ENCODE assay signal across 1 cellular context in the genomic region with DNA sequence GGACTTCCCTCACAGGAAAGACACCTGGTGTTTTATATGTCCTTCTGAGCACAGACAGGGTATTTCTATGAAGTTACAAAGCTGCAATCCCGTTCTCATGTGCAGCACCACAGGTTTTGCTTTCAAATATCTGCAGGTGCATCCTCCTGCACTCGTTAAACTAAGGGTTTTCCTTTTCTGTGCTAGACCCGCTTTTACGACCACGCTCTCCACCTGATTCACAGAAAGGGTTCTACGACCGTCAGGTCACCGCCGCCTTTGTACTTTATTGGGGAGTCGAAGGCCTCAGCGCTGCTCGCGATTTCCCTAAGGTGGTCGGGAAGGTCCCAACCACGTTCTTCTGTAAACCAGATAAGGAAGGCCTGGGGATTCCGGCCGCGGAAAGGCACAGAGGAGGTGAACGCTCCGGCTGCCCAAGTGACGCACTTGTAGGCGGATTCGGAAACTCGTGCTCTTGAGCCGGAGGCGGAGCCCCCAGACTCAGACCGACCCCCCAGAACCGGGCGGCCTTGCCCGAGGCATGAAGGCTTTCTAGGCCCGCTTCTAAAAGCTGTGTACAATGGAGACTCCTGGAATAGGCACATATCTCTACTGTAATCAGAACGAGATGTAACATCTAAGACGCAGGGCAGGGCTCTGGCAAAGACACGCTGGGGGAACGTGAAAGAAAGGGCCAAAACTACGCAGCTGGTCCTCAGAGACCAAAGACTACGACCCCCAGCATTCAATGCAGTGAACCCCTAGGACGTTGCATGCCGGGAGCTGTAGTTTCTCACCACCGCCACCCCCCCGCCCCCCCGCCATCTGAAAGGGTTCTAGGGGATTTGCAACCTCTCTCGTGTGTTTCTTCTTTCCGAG.
TF ChIP-seq lines count a peak whose summit lies in the region.

No MANE protein-coding gene starts in this region.

TF ChIP-seq in liver, 16 proteins besides CTCF, POLR2A, EP300 and RAD21 (continued from another document):
- peak; percentile 14 for TF ChIP-seq SP1 (IDR thresholded peaks at IDR 0.05)
- TF ChIP-seq ATF3 (IDR thresholded peaks at IDR 0.05): peak; percentile 4
- no peak for TF ChIP-seq NR2F2 (IDR thresholded peaks at IDR 0.05)
- TF ChIP-seq, protein P1, sequence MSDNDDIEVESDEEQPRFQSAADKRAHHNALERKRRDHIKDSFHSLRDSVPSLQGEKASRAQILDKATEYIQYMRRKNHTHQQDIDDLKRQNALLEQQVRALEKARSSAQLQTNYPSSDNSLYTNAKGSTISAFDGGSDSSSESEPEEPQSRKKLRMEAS (IDR thresholded peaks at IDR 0.05): peak; percentile 50
- no peak for TF ChIP-seq HNF4G (IDR thresholded peaks at IDR 0.05)
- peak; percentile 5 to 8 for TF ChIP-seq HNF4A (conservative IDR thresholded peaks at IDR 0.05)
